1 cellular context compared by ENCODE assay signal in the genomic region with DNA sequence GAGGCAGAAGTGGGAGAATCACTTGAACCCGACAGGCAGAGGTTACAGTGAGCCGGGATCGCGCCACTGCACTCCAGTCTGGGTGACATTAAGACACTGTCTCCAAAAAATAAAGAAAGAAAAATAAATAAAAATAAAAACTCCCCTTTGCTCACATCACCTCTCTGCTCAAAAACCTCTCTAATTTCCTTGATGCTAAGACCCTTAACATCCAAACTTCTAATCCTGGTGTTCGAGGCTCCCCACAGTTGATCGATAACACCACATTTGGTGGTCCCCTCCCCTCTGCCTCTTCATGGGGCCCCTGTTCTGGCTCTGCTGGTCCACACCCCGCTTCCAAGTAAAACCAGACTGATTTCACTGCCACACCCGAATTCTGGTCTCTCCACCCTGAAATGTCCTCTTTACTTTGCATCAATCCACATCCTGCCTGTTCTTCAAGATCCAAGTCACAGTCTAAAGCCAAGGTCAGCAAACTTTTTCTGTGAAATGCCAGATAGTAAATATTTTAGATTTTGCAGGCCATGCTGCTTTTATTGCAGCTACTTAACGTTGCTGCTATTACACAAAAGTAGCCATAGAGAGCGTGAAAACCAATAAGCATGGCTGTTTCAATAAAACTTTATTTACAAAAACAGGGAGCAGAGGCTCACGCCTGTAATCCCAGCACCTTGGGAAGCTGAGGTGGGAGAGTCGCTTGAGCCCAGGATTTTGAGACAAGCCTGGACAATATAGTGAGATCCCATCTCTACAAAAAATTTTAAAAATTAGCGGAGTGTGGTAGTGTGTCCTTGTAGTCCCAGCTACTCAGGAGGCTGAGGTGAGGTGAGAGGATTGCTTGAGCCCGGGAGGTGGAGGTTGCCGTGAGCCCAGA.
TF ChIP-seq lines count a peak whose summit lies in the region.

No MANE protein-coding gene starts in this region.

TF ChIP-seq in K562, 482 proteins besides CTCF, POLR2A, EP300 and RAD21 (continued from another document):
- no peak for TF ChIP-seq ZNF175 (CRISPR knock-in tag; IDR thresholded peaks at IDR 0.05; ENCODE audit: low read depth)
- 0 out of 2 replicates have a peak, but pooled peaks have one; percentile 16 for TF ChIP-seq NCOR1 (IDR thresholded peaks at IDR 0.05)
- TF ChIP-seq, protein P1, sequence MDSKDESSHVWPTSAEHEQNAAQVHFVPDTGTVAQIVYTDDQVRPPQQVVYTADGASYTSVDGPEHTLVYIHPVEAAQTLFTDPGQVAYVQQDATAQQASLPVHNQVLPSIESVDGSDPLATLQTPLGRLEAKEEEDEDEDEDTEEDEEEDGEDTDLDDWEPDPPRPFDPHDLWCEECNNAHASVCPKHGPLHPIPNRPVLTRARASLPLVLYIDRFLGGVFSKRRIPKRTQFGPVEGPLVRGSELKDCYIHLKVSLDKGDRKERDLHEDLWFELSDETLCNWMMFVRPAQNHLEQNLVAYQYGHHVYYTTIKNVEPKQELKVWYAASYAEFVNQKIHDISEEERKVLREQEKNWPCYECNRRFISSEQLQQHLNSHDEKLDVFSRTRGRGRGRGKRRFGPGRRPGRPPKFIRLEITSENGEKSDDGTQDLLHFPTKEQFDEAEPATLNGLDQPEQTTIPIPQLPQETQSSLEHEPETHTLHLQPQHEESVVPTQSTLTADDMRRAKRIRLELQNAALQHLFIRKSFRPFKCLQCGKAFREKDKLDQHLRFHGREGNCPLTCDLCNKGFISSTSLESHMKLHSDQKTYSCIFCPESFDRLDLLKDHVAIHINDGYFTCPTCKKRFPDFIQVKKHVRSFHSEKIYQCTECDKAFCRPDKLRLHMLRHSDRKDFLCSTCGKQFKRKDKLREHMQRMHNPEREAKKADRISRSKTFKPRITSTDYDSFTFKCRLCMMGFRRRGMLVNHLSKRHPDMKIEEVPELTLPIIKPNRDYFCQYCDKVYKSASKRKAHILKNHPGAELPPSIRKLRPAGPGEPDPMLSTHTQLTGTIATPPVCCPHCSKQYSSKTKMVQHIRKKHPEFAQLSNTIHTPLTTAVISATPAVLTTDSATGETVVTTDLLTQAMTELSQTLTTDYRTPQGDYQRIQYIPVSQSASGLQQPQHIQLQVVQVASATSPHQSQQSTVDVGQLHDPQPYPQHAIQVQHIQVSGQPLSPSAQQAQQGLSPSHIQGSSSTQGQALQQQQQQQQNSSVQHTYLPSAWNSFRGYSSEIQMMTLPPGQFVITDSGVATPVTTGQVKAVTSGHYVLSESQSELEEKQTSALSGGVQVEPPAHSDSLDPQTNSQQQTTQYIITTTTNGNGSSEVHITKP (IDR thresholded peaks at IDR 0.05; ENCODE audit: partially characterized antibody), result peak; percentile 57
- 0 out of 2 replicates have a peak, but pooled peaks have one; percentile 9 for TF ChIP-seq DPF2 (IDR thresholded peaks at IDR 0.05)
- no peak for TF ChIP-seq MAFG (tag; conservative IDR thresholded peaks at IDR 0.05)
- TF ChIP-seq PHTF2 (CRISPR knock-in tag; IDR thresholded peaks at IDR 0.05), result no peak
- TF ChIP-seq, protein P2, sequence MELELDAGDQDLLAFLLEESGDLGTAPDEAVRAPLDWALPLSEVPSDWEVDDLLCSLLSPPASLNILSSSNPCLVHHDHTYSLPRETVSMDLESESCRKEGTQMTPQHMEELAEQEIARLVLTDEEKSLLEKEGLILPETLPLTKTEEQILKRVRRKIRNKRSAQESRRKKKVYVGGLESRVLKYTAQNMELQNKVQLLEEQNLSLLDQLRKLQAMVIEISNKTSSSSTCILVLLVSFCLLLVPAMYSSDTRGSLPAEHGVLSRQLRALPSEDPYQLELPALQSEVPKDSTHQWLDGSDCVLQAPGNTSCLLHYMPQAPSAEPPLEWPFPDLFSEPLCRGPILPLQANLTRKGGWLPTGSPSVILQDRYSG (tag; conservative IDR thresholded peaks at IDR 0.05; ENCODE audit: low read depth), result no peak
- no peak for TF ChIP-seq CREB1 (IDR thresholded peaks at IDR 0.05)
- TF ChIP-seq CREB1 (CRISPR knock-in tag; IDR thresholded peaks at IDR 0.05), result no peak
- TF ChIP-seq HOXB6 (CRISPR knock-in tag; IDR thresholded peaks at IDR 0.05; ENCODE audit: borderline replicate concordance), result no peak
- TF ChIP-seq, protein P3, sequence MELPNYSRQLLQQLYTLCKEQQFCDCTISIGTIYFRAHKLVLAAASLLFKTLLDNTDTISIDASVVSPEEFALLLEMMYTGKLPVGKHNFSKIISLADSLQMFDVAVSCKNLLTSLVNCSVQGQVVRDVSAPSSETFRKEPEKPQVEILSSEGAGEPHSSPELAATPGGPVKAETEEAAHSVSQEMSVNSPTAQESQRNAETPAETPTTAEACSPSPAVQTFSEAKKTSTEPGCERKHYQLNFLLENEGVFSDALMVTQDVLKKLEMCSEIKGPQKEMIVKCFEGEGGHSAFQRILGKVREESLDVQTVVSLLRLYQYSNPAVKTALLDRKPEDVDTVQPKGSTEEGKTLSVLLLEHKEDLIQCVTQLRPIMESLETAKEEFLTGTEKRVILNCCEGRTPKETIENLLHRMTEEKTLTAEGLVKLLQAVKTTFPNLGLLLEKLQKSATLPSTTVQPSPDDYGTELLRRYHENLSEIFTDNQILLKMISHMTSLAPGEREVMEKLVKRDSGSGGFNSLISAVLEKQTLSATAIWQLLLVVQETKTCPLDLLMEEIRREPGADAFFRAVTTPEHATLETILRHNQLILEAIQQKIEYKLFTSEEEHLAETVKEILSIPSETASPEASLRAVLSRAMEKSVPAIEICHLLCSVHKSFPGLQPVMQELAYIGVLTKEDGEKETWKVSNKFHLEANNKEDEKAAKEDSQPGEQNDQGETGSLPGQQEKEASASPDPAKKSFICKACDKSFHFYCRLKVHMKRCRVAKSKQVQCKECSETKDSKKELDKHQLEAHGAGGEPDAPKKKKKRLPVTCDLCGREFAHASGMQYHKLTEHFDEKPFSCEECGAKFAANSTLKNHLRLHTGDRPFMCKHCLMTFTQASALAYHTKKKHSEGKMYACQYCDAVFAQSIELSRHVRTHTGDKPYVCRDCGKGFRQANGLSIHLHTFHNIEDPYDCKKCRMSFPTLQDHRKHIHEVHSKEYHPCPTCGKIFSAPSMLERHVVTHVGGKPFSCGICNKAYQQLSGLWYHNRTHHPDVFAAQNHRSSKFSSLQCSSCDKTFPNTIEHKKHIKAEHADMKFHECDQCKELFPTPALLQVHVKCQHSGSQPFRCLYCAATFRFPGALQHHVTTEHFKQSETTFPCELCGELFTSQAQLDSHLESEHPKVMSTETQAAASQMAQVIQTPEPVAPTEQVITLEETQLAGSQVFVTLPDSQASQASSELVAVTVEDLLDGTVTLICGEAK (IDR thresholded peaks at IDR 0.05), result peak; percentile 99
- TF ChIP-seq, protein P3 (CRISPR knock-in tag; IDR thresholded peaks at IDR 0.05), result peak; percentile 99
- TF ChIP-seq, protein P4, sequence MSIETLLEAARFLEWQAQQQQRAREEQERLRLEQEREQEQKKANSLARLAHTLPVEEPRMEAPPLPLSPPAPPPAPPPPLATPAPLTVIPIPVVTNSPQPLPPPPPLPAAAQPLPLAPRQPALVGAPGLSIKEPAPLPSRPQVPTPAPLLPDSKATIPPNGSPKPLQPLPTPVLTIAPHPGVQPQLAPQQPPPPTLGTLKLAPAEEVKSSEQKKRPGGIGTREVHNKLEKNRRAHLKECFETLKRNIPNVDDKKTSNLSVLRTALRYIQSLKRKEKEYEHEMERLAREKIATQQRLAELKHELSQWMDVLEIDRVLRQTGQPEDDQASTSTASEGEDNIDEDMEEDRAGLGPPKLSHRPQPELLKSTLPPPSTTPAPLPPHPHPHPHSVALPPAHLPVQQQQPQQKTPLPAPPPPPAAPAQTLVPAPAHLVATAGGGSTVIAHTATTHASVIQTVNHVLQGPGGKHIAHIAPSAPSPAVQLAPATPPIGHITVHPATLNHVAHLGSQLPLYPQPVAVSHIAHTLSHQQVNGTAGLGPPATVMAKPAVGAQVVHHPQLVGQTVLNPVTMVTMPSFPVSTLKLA (conservative IDR thresholded peaks at IDR 0.05), result 0 out of 4 replicates have a peak, but pooled peaks of 1 of the 2 experiments have one; percentile 42
- TF ChIP-seq CCNT2 (IDR thresholded peaks at IDR 0.05; ENCODE audit: borderline replicate concordance, extremely low read depth, insufficient read length, low read depth, low read length), result no peak
- TF ChIP-seq ARID1B (IDR thresholded peaks at IDR 0.05), result 0 out of 2 replicates have a peak, but pooled peaks have one; percentile 10
- TF ChIP-seq POLR2AphosphoS5 (IDR thresholded peaks at IDR 0.05; ENCODE audit: control insufficient read depth, insufficient read depth, low read depth, low read length), result no peak
- TF ChIP-seq MYNN (IDR thresholded peaks at IDR 0.05), result no peak
- TF ChIP-seq MYNN (CRISPR knock-in tag; IDR thresholded peaks at IDR 0.05), result no peak
- TF ChIP-seq, protein P5, sequence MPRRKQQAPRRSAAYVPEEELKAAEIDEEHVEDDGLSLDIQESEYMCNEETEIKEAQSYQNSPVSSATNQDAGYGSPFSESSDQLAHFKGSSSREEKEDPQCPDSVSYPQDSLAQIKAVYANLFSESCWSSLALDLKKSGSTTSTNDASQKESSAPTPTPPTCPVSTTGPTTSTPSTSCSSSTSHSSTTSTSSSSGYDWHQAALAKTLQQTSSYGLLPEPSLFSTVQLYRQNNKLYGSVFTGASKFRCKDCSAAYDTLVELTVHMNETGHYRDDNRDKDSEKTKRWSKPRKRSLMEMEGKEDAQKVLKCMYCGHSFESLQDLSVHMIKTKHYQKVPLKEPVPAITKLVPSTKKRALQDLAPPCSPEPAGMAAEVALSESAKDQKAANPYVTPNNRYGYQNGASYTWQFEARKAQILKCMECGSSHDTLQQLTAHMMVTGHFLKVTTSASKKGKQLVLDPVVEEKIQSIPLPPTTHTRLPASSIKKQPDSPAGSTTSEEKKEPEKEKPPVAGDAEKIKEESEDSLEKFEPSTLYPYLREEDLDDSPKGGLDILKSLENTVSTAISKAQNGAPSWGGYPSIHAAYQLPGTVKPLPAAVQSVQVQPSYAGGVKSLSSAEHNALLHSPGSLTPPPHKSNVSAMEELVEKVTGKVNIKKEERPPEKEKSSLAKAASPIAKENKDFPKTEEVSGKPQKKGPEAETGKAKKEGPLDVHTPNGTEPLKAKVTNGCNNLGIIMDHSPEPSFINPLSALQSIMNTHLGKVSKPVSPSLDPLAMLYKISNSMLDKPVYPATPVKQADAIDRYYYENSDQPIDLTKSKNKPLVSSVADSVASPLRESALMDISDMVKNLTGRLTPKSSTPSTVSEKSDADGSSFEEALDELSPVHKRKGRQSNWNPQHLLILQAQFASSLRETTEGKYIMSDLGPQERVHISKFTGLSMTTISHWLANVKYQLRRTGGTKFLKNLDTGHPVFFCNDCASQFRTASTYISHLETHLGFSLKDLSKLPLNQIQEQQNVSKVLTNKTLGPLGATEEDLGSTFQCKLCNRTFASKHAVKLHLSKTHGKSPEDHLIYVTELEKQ (CRISPR knock-in tag; IDR thresholded peaks at IDR 0.05), result no peak
- TF ChIP-seq KDM4B (IDR thresholded peaks at IDR 0.05; ENCODE audit: borderline replicate concordance in 2 of 2, low read depth in 1 of 2), result no peak
- TF ChIP-seq RBM17 (IDR thresholded peaks at IDR 0.05; ENCODE audit: borderline replicate concordance, low read depth, low read length), result no peak
- no peak for TF ChIP-seq ILK (tag; IDR thresholded peaks at IDR 0.05; ENCODE audit: borderline replicate concordance, low read depth)
- no peak for TF ChIP-seq XRCC5 (IDR thresholded peaks at IDR 0.05; ENCODE audit: low read depth, low read length)
- TF ChIP-seq MYC (IDR thresholded peaks at IDR 0.05; ENCODE audit: low read depth, low read length), result peak; percentile 50; the same call in 1 of the 2 replicates
- TF ChIP-seq MYC (CRISPR knock-in tag; IDR thresholded peaks at IDR 0.05; ENCODE audit: borderline replicate concordance, low read depth), result no peak
